ENCODE assay signal across 23 cellular contexts in genomic region chr4:40937140-40937725, GRCh38.
"Had no signal": no experiment of that assay in that cellular context is flagged by ENCODE, and none has a peak within 500 bp of the region (broad histone marks: within the 10 kb centered on the region; RNA-seq: fewer than 3 reads in every experiment).

No MANE protein-coding gene starts in this region.

- H3K27ac ChIP-seq: esophagus squamous epithelium, neutrophil, prostate gland, right atrium auricular region, stomach, vagina had no signal

- FAIRE-seq: keratinocyte had no signal

- H3K4me3 ChIP-seq: esophagus squamous epithelium, lung, mucosa of descending colon, prostate gland, right atrium auricular region, smooth muscle cell, stomach, thyroid gland, vagina had no signal

- DNase-seq: effector memory CD4-positive, alpha-beta T cell; erythroblast; esophagus squamous epithelium; foreskin melanocyte; glutamatergic neuron; mesenchymal stem cell; mucosa of descending colon; naive B cell; stimulated activated CD4-positive, alpha-beta T cell treated with anti-CD3 and anti-CD28 coated beads, Interleukin-12 subunit alpha, Interleukin-12 subunit beta, amount 100 ng/mL, for 4 hours; stimulated activated CD4-positive, alpha-beta T cell treated with anti-CD3 and anti-CD28 coated beads, Interleukin-1b, Interleukin-23, amount 100 ng/mL, for 48 hours; stimulated activated CD4-positive, alpha-beta T cell treated with anti-CD3 and anti-CD28 coated beads, Interleukin-4, amount 100 ng/mL, for 1 hour; stimulated activated CD8-positive, alpha-beta memory T cell treated with anti-CD3 and anti-CD28 coated beads, Interleukin-4, amount 100 ng/mL, for 48 hours; stimulated activated naive CD4-positive, alpha-beta T cell; stomach; thyroid gland; trophoblast cell had no signal

- H3K9me3 ChIP-seq: esophagus squamous epithelium, mucosa of descending colon, neutrophil, prostate gland, right atrium auricular region, stomach, thyroid gland, vagina had no signal

- H3K36me3 ChIP-seq: neutrophil, prostate gland, vagina had no signal

- H3K4me1 ChIP-seq: prostate gland had no signal
